In genomic region chrX:111095974-111096870, GRCh38 we compare ENCODE assay signal across 8 cellular contexts. TPM values are rescaled to one million over a fixed set of nuclear protein-coding genes. Genes with fewer than 3 reads are reported as not detected.
DNase-seq lines count a peak whose midpoint lies in the region; ATAC-seq and TF ChIP-seq lines count a peak whose summit lies in the region.

TSS of gene PAK3 (plus strand) at chrX:111096191. CDS start at chrX:111123104, 26,913 bp downstream.

- H3K36me3 ChIP-seq in OCI-LY1 (ENCODE audit: insufficient read depth, low read length) (no peaks in the 10 kb centered on the region), iPS DF 6.9 (ENCODE audit: control insufficient read depth, insufficient read depth, low read length) (no peaks in the 10 kb centered on the region)

- H3K4me2 ChIP-seq in OCI-LY1 (ENCODE audit: low read length), result peak within 1 kb of the TSS; percentile 42

- H3K9me2 ChIP-seq in OCI-LY1 (ENCODE audit: low read depth, low read length), result no peaks in the 10 kb centered on the region

- no peak within 1 kb of the TSS for H2AFZ ChIP-seq in OCI-LY1 (ENCODE audit: low read length)

- H3K4me3 ChIP-seq in OCI-LY1 (ENCODE audit: low read depth, low read length, poor library complexity, severe bottlenecking), result peak within 1 kb of the TSS; percentile 33
- peak within 1 kb of the TSS; percentile 92; the same call in 1 of the 2 replicates for H3K4me3 ChIP-seq in iPS DF 6.9 (ENCODE audit: low read length)

- no peaks in the 10 kb centered on the region for H3K79me2 ChIP-seq in OCI-LY1 (ENCODE audit: insufficient read depth, low read length)

- WGBS in iPS DF 6.9 (ENCODE audit: insufficient coverage, insufficient read length), result no CpG with 5 or more reads among the region's 51 CpGs

- no peaks in the 10 kb centered on the region for H4K20me1 ChIP-seq in OCI-LY1 (ENCODE audit: insufficient read depth, low read length)

- no peak within 1 kb of the TSS for H3K9ac ChIP-seq in OCI-LY1 (ENCODE audit: low read length)

- H3F3A ChIP-seq in OCI-LY1 (ENCODE audit: insufficient read depth, low read length), result no peaks in the 10 kb centered on the region

- ATAC-seq in HG03045 (IDR thresholded peaks at IDR 0.05; ENCODE audit: unreplicated experiment), result peak; percentile 70
- no peak for ATAC-seq in HG02571 (IDR thresholded peaks at IDR 0.05; ENCODE audit: unreplicated experiment)

- no peak for TF ChIP-seq CTCF in OCI-LY1 (IDR thresholded peaks at IDR 0.05; ENCODE audit: low read length)

- DNase-seq in Daoy (ENCODE audit: low read depth) (peak; percentile 78), astrocyte of the hippocampus (ENCODE audit: low read depth, low spot score) (peak; percentile 87), iPS DF 6.9 (ENCODE audit: low read depth, low spot score) (no peak), renal cortical epithelial cell (ENCODE audit: low read depth) (peak; percentile 76), GOT3 (lab: John Stamatoyannopoulos, UW) (no peak)

- H3K4me1 ChIP-seq in OCI-LY1 (ENCODE audit: insufficient read depth, low read length, severe bottlenecking) (no peaks in the 10 kb centered on the region), iPS DF 6.9 (ENCODE audit: control insufficient read depth, insufficient read depth, low read length) (no peaks in the 10 kb centered on the region; the same call in 1 of the 2 replicates)

- no peaks in the 10 kb centered on the region for H3K9me3 ChIP-seq in OCI-LY1 (ENCODE audit: low read length)
- no peaks in the 10 kb centered on the region for H3K9me3 ChIP-seq in iPS DF 6.9 (ENCODE audit: control insufficient read depth, insufficient read depth, low read length)

- no peak within 1 kb of the TSS for H3K27ac ChIP-seq in OCI-LY1 (ENCODE audit: low read depth, low read length, poor library complexity, severe bottlenecking)
- no peak within 1 kb of the TSS for H3K27ac ChIP-seq in iPS DF 6.9 (ENCODE audit: low read length)

- H3K27me3 ChIP-seq in OCI-LY1 (ENCODE audit: insufficient read depth, low read length) (no peaks in the 10 kb centered on the region), iPS DF 6.9 (ENCODE audit: control insufficient read depth, insufficient read depth, low read length) (no peaks in the 10 kb centered on the region)

RNA-seq across cellular contexts. Expression of gene PAK3, which starts in this region (rescaled TPM):
- 1.1 and 1.5 TPM in 2 replicates for total RNA-seq in Daoy (2014; rRNA removed; shearing (Covaris generic))
- 7.5 and 9.2 TPM in 2 replicates for total RNA-seq in renal cortical epithelial cell

Comparison
In these comparisons a context has a peak if more than half of its experiments do, and no peak if none do; other contexts are left out.
1. DNase-seq: peak in Daoy (single experiment), astrocyte of the hippocampus (single experiment) and renal cortical epithelial cell (single experiment); none in iPS DF 6.9 (single experiment) and GOT3 (single experiment).